In genomic region chr2:36567711-36568408, GRCh38 we compare ENCODE assay signal across 15 cellular contexts. TPM values are rescaled to one million over a fixed set of nuclear protein-coding genes. Genes with fewer than 3 reads are reported as not detected.
DNase-seq lines count a peak whose midpoint lies in the region; ATAC-seq and TF ChIP-seq lines count a peak whose summit lies in the region.
"Had no signal": no experiment of that assay in that cellular context is flagged by ENCODE, and none has a peak within 500 bp of the region (broad histone marks: within the 10 kb centered on the region; RNA-seq: fewer than 3 reads in every experiment).

No MANE protein-coding gene starts in this region.

- intact Hi-C loops in A673 (cut with micrococcal nuclease; ENCODE audit: unreplicated experiment) = no loop called here
- intact Hi-C loops in colonic mucosa (cut with DNase I) = no loop called here
- intact Hi-C loops in OCI-LY7 (cut with micrococcal nuclease; ENCODE audit: unreplicated experiment) = no loop called here

- H3K36me3 ChIP-seq in A673 (ENCODE audit: insufficient read depth, low read length, poor library complexity, severe bottlenecking) (no peaks in the 10 kb centered on the region), colonic mucosa (no peaks in the 10 kb centered on the region), OCI-LY7 (ENCODE audit: insufficient read depth, low read length) (peaks cover 4% of the 10 kb centered on the region; the same call in 1 of the 2 replicates)

- POLR2A ChIA-PET in A673 (lab: Charles Lee; ENCODE audit: low non-redundant PET) (no interaction called here), OCI-LY7 (lab: Charles Lee) (interaction anchor here (0.7 kb wide), 1 partner anchor 116 kb away, joined by 3 read pairs; no protein-coding TSS in a partner anchor)

- peaks cover 38% of the 10 kb centered on the region for H3K4me1 ChIP-seq in A673 (ENCODE audit: insufficient read depth, low read length, poor library complexity, severe bottlenecking)
- H3K4me1 ChIP-seq in colonic mucosa = peaks cover 9% of the 10 kb centered on the region
- H3K4me1 ChIP-seq in OCI-LY7 (ENCODE audit: insufficient read depth, low read length, poor library complexity, severe bottlenecking) = no peaks in the 10 kb centered on the region

- H3K27ac ChIP-seq in A673 (ENCODE audit: low read depth, low read length, poor library complexity, severe bottlenecking) (peak overlapping the region; percentile 54), colonic mucosa (peak overlapping the region; percentile 48), OCI-LY7 (ENCODE audit: low read depth, low read length, poor library complexity, severe bottlenecking) (no peak overlapping the region)

- DNase-seq in A673 (ENCODE audit: low spot score) (peak; percentile 66), M059J (ENCODE audit: low read depth) (peak; percentile 70), colonic mucosa (no peak), osteocyte (ENCODE audit: extremely low spot score, unreplicated experiment) (no peak), hippocampal formation (lab: John Stamatoyannopoulos, UW) (no peak), CD1c-positive myeloid dendritic cell (ENCODE audit: extremely low spot score) (no peak), OCI-LY7 (ENCODE audit: low spot score) (no peak)
- DNase-seq: activated CD4-positive, alpha-beta T cell treated with anti-CD3 and anti-CD28 coated beads for 1 hour; activated effector memory CD4-positive, alpha-beta T cell treated with Interleukin-2 at 50 U/mL for 16 hours; erythroblast; naive thymus-derived CD8-positive, alpha-beta T cell; posterior cingulate gyrus; trophoblast cell had no signal

- H3K4me1 Mint-ChIP-seq in osteocyte (ENCODE audit: unreplicated experiment) = peaks cover 56% of the 10 kb centered on the region
- H3K4me1 Mint-ChIP-seq in stimulated activated memory B cell treated with anti-CD40 and anti-IgM and Interleukin-4, amounts not matched to agents 10 μg/mL and 1 μg/mL and 100 μg/mL, for 72 hours = peaks cover 1% of the 10 kb centered on the region

- BruUV-seq in A673 (replicated peaks; lab: Mats Ljungman, UMichigan) (no TSS peak), OCI-LY7 (replicated peaks; lab: Mats Ljungman, UMichigan) (no TSS peak)

- no peak for ATAC-seq in stimulated activated memory B cell treated with anti-CD40 and anti-IgM and Interleukin-4, amounts not matched to agents 10 μg/mL and 1 μg/mL and 100 μg/mL, for 72 hours
- ATAC-seq: naive thymus-derived CD8-positive, alpha-beta T cell had no signal

- H3K27me3 ChIP-seq in A673 (replicated peaks; ENCODE audit: insufficient read depth, low read depth, low read length, poor library complexity) (no peaks in the 10 kb centered on the region), colonic mucosa (no peaks in the 10 kb centered on the region)

- CTCF ChIA-PET in A673 (lab: Charles Lee) (interaction anchor here (0.7 to 1.0 kb wide), 3 partner anchors 11 to 389 kb away, joined by 4 to 7 read pairs (median 5); no protein-coding TSS in a partner anchor), OCI-LY7 (lab: Charles Lee; ENCODE audit: unreplicated experiment) (no interaction called here)

- TF ChIP-seq CTCF in A673 (conservative IDR thresholded peaks at IDR 0.05; ENCODE audit: low read depth, low read length) (no peak), colonic mucosa (IDR thresholded peaks at IDR 0.05) (no peak), osteocyte (IDR thresholded peaks at IDR 0.05) (no peak), OCI-LY7 (conservative IDR thresholded peaks at IDR 0.05; ENCODE audit: low read length) (no peak)

- H3K36me3 Mint-ChIP-seq in osteocyte (ENCODE audit: unreplicated experiment) = peaks cover 12% of the 10 kb centered on the region
- peaks cover 61% of the 10 kb centered on the region for H3K36me3 Mint-ChIP-seq in stimulated activated memory B cell treated with anti-CD40 and anti-IgM and Interleukin-4, amounts not matched to agents 10 μg/mL and 1 μg/mL and 100 μg/mL, for 72 hours

- no peaks in the 10 kb centered on the region for H4K20me1 ChIP-seq in OCI-LY7 (ENCODE audit: insufficient read depth, low read length)

- H3K9me3 Mint-ChIP-seq in osteocyte (ENCODE audit: unreplicated experiment) = no peaks in the 10 kb centered on the region
- H3K9me3 Mint-ChIP-seq in stimulated activated memory B cell treated with anti-CD40 and anti-IgM and Interleukin-4, amounts not matched to agents 10 μg/mL and 1 μg/mL and 100 μg/mL, for 72 hours = no peaks in the 10 kb centered on the region
- H3K9me3 Mint-ChIP-seq: naive thymus-derived CD8-positive, alpha-beta T cell had no signal

- no peaks in the 10 kb centered on the region for H3K9me2 ChIP-seq in OCI-LY7 (ENCODE audit: insufficient read depth, low read length)

- H3K79me2 ChIP-seq in OCI-LY7 (ENCODE audit: insufficient read depth, low read depth, low read length) = no peaks in the 10 kb centered on the region

- H3K9me3 ChIP-seq in A673 (ENCODE audit: low read depth, low read length, poor library complexity, severe bottlenecking) = no peaks in the 10 kb centered on the region
- no peaks in the 10 kb centered on the region for H3K9me3 ChIP-seq in colonic mucosa
- H3K9me3 ChIP-seq in OCI-LY7 (ENCODE audit: low read length) = no peaks in the 10 kb centered on the region

- no peak overlapping the region for H3K4me3 ChIP-seq in A673 (ENCODE audit: low read depth, low read length, poor library complexity, severe bottlenecking)
- H3K4me3 ChIP-seq in colonic mucosa = no peak overlapping the region
- H3K4me3 ChIP-seq in OCI-LY7 (ENCODE audit: low read depth, low read length, poor library complexity, severe bottlenecking) = no peak overlapping the region
- H3K4me3 ChIP-seq: lung had no signal

- peak overlapping the region; percentile 93 for H3K27ac Mint-ChIP-seq in osteocyte (ENCODE audit: unreplicated experiment)
- H3K27ac Mint-ChIP-seq in stimulated activated memory B cell treated with anti-CD40 and anti-IgM and Interleukin-4, amounts not matched to agents 10 μg/mL and 1 μg/mL and 100 μg/mL, for 72 hours = no peak overlapping the region
- H3K27ac Mint-ChIP-seq: naive thymus-derived CD8-positive, alpha-beta T cell had no signal

- no peak overlapping the region for H3K9ac ChIP-seq in colonic mucosa (ENCODE audit: low read depth in 2 of 2, low read length in 2 of 2)

- H3K27me3 Mint-ChIP-seq in osteocyte (ENCODE audit: unreplicated experiment) = no peaks in the 10 kb centered on the region
- no peaks in the 10 kb centered on the region for H3K27me3 Mint-ChIP-seq in stimulated activated memory B cell treated with anti-CD40 and anti-IgM and Interleukin-4, amounts not matched to agents 10 μg/mL and 1 μg/mL and 100 μg/mL, for 72 hours
- H3K27me3 Mint-ChIP-seq: naive thymus-derived CD8-positive, alpha-beta T cell had no signal

- H3K4me2 ChIP-seq in OCI-LY7 (ENCODE audit: low read length) = no peak overlapping the region

- peak overlapping the region; percentile 36 for H3K4me3 Mint-ChIP-seq in osteocyte (ENCODE audit: unreplicated experiment)
- H3K4me3 Mint-ChIP-seq in stimulated activated memory B cell treated with anti-CD40 and anti-IgM and Interleukin-4, amounts not matched to agents 10 μg/mL and 1 μg/mL and 100 μg/mL, for 72 hours = no peak overlapping the region
- H3K4me3 Mint-ChIP-seq: naive thymus-derived CD8-positive, alpha-beta T cell had no signal

- H2AFZ ChIP-seq in OCI-LY7 (ENCODE audit: low read length) = no peak overlapping the region

RNA-seq across cellular contexts. Expression of gene FEZ2, which starts 30.1 kb away (rescaled TPM):
- 57.5 and 62.9 TPM in 2 replicates for total RNA-seq in A673 (2021)
- total RNA-seq in M059J (2014; rRNA removed; shearing (Covaris generic)) = 103 and 153 TPM in 2 replicates
- 10 to 100 TPM; 34.3 to 50.0 TPM for total RNA-seq in colonic mucosa
- total RNA-seq in osteocyte = 50.5 and 52.9 TPM in 2 replicates
- 17.1 and 19.3 TPM in 2 replicates for total RNA-seq in OCI-LY7 (2014; rRNA removed; shearing (Covaris generic))
- total RNA-seq in OCI-LY7 (2022) = 23.2 and 28.7 TPM in 2 replicates

Comparison
In these comparisons a context has a peak if more than half of its experiments do, and no peak if none do; other contexts are left out.
1. DNase-seq: peak in A673 (single experiment) and M059J (single experiment); none in colonic mucosa (single experiment), osteocyte (single experiment), hippocampal formation (0 of 2), CD1c-positive myeloid dendritic cell (single experiment) and OCI-LY7 (single experiment).